10 cellular contexts compared by ENCODE assay signal in the genomic region with DNA sequence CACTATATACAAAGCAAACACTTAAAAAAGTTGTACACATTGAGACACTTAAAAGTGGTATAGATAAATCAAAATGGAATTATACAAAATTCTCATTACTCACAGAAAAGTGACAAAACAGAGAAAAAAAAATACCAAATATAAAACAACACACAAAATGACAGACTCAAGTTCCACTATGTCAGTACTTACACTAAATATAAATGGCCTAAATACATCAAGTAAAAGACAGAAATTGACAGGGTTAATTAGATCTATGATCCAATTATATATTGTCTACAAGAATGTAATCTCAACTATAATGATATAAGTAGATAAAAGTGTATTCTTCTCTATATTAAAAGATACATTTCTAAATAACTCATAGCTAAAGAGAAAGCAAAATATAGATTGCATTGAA.
"Had no signal": no experiment of that assay in that cellular context is flagged by ENCODE, and none has a peak within 500 bp of the region (broad histone marks: within the 10 kb centered on the region; RNA-seq: fewer than 3 reads in every experiment).

No MANE protein-coding gene starts in this region.

- H3K36me3 Mint-ChIP-seq: IgD-negative memory B cell had no signal

- H3K4me3 Mint-ChIP-seq: GM23338, H9, HFFc6 had no signal

- H3K4me3 ChIP-seq: GM23338 had no signal

- DNase-seq: H9, HCEC 1CT, HFFc6, KG1 had no signal

- H3K27ac ChIP-seq: HL-60 had no signal

- H3K27ac Mint-ChIP-seq: GM23338, H9, HFFc6, IgD-negative memory B cell had no signal

- H3K4me1 Mint-ChIP-seq: IgD-negative memory B cell had no signal

- ATAC-seq: GM23338, HepG2 had no signal

- FAIRE-seq: H1, H54, HepG2 had no signal
